In genomic region chr15:79923068-79923514, GRCh38 we compare ENCODE assay signal across 8 cellular contexts. TPM values are rescaled to one million over a fixed set of nuclear protein-coding genes. Genes with fewer than 3 reads are reported as not detected.
DNase-seq lines count a peak whose midpoint lies in the region; TF ChIP-seq lines count a peak whose summit lies in the region.

No MANE protein-coding gene starts in this region.

- H3K27ac ChIP-seq in iPS-20b (ENCODE audit: low read length) (peak overlapping the region; percentile 69), spleen (peak overlapping the region; percentile 94 to 100 (median 98))

- TF ChIP-seq POLR2A in spleen (IDR thresholded peaks at IDR 0.05) = no peak

- intact Hi-C loops in spleen (cut with DNase I; ENCODE audit: low total_unique reads) = no loop called here

- peaks cover 50% of the 10 kb centered on the region for H3K36me3 Mint-ChIP-seq in brain

- H3K27ac Mint-ChIP-seq in brain = peak overlapping the region; percentile 91 to 97 (median 97)

- H3K4me1 ChIP-seq in iPS-20b (ENCODE audit: insufficient read depth, low read length) = no peaks in the 10 kb centered on the region
- H3K4me1 ChIP-seq in spleen = peaks cover 3 to 27% (median 15%) of the 10 kb centered on the region in 6 donors

- peaks cover 21 to 50% (median 48%) of the 10 kb centered on the region in 5 experiments for H3K9me3 Mint-ChIP-seq in brain

- peak; percentile 83 for DNase-seq in GM10248 (ENCODE audit: extremely low spot score)
- peak; percentile 43 for DNase-seq in H4 (ENCODE audit: low spot score)
- DNase-seq in LoVo (ENCODE audit: low spot score) = peak; percentile 51
- DNase-seq in UCSD-AML1 (lab: John Stamatoyannopoulos, UW; ENCODE audit: unreplicated experiment) = peak; percentile 69
- DNase-seq in spleen = peak; percentile 95
- no peak for DNase-seq in GF-D8 (lab: John Stamatoyannopoulos, UW)

- no peaks in the 10 kb centered on the region for H3K27me3 Mint-ChIP-seq in brain

- no peaks in the 10 kb centered on the region for H3K27me3 ChIP-seq in iPS-20b (ENCODE audit: insufficient read depth, low read length)
- no peaks in the 10 kb centered on the region for H3K27me3 ChIP-seq in spleen (replicated peaks in 1 of 7)

- H3K4me3 ChIP-seq in iPS-20b (ENCODE audit: low read length) = peak overlapping the region; percentile 95
- H3K4me3 ChIP-seq in spleen = peak overlapping the region; percentile 61 to 96 (median 90)

- TF ChIP-seq CTCF in GM10248 (IDR thresholded peaks at IDR 0.05; ENCODE audit: control extremely low read depth, extremely low read depth, low read depth, missing control alignments) (no peak), brain (conservative IDR thresholded peaks at IDR 0.05) (no peak), spleen (IDR thresholded peaks at IDR 0.05 in 8 of 11, conservative IDR thresholded peaks at IDR 0.05 in 3 of 11) (no peak)

- H3K4me1 Mint-ChIP-seq in brain = peaks cover 21% of the 10 kb centered on the region

- H3K36me3 ChIP-seq in iPS-20b (ENCODE audit: insufficient read depth, low read depth, low read length) (peaks cover 30% of the 10 kb centered on the region), spleen (peaks cover 0 to 40% (median 30%) of the 10 kb centered on the region in 6 donors)

- CTCF ChIA-PET in GM10248 (lab: Yijun Ruan, JAX) = interaction anchor here (1.1 to 2.8 kb wide), 8 partner anchors 8 to 70 kb away, joined by 3 to 16 read pairs (median 5); partner anchors contain the start of genes BCL2A1 and MTHFS

- peak overlapping the region; percentile 96 for H3K9ac ChIP-seq in iPS-20b (ENCODE audit: low read depth, low read length)

- peak overlapping the region; percentile 92 to 98 (median 93) for H3K4me3 Mint-ChIP-seq in brain

- H3K9me3 ChIP-seq in iPS-20b (ENCODE audit: insufficient read depth, low read depth, low read length) (peaks cover 35% of the 10 kb centered on the region), spleen (peaks cover 11 to 45% (median 42%) of the 10 kb centered on the region in 8 donors)

- WGBS in spleen, 5 donors = 0 to 5% (median 0%) methylated on average over 1 to 51 of the region's 51 CpGs

- POLR2A ChIA-PET in GM10248 (lab: Yijun Ruan, JAX) = interaction anchor here (0.5 to 1.6 kb wide), 13 partner anchors 8 to 253 kb away, joined by 3 to 12 read pairs (median 3); no protein-coding TSS in a partner anchor

RNA-seq across cellular contexts. Expression of gene MTHFS, which starts 26.3 kb away (rescaled TPM):
- 40.3 and 51.9 TPM in 2 replicates for total RNA-seq in H4 (2014; rRNA removed; shearing (Covaris generic))
- 21.0 TPM for polyA plus RNA-seq in brain (ENCODE audit: insufficient read depth, low read depth, low replicate concordance)
- 10 to 100 TPM; 11.7 to 30.6 (median 26.0) TPM for total RNA-seq in spleen
- polyA plus RNA-seq in spleen = 10 to 100 TPM; 33.0 to 54.2 (median 46.5) TPM

RNA-seq across cellular contexts. Expression of gene BCL2A1, which starts 47.9 kb away (rescaled TPM):
- not detected in 2 replicates for total RNA-seq in H4 (2014; rRNA removed; shearing (Covaris generic))
- not detected for polyA plus RNA-seq in brain (ENCODE audit: insufficient read depth, low read depth, low replicate concordance)
- 100 to 1,000 TPM in 2 of 7 donors, 10 to 100 TPM in 5; 34.4 to 180 (median 69.7) TPM for total RNA-seq in spleen
- 10 to 100 TPM; 47.2 to 55.5 (median 52.9) TPM for polyA plus RNA-seq in spleen

Comparison
In these comparisons a context has a peak if more than half of its experiments do, and no peak if none do; other contexts are left out.
1. RNA of gene BCL2A1, which starts 47.9 kb away (total RNA-seq): 34.4 to 180 TPM in spleen; not detected in H4; every median in the first group is over 10 times any median in the second.